1 cellular context compared by ENCODE assay signal in the genomic region with DNA sequence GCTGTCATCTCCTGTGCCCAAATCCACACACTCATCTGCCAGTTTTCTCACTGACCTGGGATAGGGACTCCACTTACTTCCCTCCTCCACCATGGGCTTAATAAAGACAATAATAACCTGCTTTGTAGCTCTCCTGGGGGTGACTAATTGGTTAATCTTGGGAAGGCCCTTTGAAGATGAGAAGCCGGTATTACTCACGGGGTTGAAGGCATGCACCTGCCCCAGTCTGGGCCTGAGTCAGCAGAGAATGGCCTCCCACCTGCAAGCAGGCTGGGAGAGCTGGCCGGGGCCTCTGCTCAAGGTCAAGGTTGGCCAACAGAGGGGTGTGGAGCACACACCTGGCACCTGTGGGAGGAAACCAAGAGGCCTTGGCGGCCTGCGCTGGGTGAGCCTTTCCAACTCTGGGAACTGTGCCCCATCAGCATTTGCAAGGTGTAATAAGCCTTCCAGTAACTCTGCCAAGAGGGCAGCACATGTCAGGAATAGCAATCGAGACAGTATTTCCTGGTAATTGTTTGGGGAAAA.
TF ChIP-seq lines count a peak whose summit lies in the region.

No MANE protein-coding gene starts in this region.

TF ChIP-seq in HepG2, 621 proteins besides CTCF, POLR2A, EP300 and RAD21 (continued from another document and continues in another):
- TF ChIP-seq ZNF382 (CRISPR knock-in tag; IDR thresholded peaks at IDR 0.05; ENCODE audit: borderline replicate concordance) = no peak
- TF ChIP-seq, protein P1, sequence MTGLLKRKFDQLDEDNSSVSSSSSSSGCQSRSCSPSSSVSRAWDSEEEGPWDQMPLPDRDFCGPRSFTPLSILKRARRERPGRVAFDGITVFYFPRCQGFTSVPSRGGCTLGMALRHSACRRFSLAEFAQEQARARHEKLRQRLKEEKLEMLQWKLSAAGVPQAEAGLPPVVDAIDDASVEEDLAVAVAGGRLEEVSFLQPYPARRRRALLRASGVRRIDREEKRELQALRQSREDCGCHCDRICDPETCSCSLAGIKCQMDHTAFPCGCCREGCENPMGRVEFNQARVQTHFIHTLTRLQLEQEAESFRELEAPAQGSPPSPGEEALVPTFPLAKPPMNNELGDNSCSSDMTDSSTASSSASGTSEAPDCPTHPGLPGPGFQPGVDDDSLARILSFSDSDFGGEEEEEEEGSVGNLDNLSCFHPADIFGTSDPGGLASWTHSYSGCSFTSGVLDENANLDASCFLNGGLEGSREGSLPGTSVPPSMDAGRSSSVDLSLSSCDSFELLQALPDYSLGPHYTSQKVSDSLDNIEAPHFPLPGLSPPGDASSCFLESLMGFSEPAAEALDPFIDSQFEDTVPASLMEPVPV (CRISPR knock-in tag; IDR thresholded peaks at IDR 0.05) = no peak
- TF ChIP-seq, protein P2, sequence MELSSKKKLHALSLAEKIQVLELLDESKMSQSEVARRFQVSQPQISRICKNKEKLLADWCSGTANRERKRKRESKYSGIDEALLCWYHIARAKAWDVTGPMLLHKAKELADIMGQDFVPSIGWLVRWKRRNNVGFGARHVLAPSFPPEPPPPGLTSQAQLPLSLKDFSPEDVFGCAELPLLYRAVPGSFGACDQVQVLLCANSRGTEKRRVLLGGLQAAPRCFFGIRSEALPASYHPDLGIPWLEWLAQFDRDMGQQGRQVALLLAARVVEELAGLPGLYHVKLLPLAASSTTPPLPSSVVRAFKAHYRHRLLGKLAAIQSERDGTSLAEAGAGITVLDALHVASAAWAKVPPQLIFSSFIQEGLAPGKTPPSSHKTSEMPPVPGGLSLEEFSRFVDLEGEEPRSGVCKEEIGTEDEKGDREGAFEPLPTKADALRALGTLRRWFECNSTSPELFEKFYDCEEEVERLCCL (CRISPR knock-in tag; IDR thresholded peaks at IDR 0.05; ENCODE audit: borderline replicate concordance) = no peak
- TF ChIP-seq, protein P3, sequence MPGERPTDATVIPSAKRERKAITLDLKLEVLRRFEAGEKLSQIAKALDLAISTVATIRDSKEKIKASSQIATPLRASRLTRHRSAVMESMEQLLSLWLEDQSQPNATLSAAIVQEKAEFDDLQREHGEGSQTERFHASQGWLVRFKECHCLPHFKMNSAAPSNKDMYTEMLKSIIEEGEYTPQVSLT (CRISPR knock-in tag; IDR thresholded peaks at IDR 0.05; ENCODE audit: borderline replicate concordance, low read depth) = no peak
- TF ChIP-seq GPN1 (CRISPR knock-in tag; IDR thresholded peaks at IDR 0.05; ENCODE audit: borderline replicate concordance) = no peak
- TF ChIP-seq ISL2 (CRISPR knock-in tag; IDR thresholded peaks at IDR 0.05) = 0 out of 2 replicates have a peak, but pooled peaks have one; percentile 44
- TF ChIP-seq, protein P4, sequence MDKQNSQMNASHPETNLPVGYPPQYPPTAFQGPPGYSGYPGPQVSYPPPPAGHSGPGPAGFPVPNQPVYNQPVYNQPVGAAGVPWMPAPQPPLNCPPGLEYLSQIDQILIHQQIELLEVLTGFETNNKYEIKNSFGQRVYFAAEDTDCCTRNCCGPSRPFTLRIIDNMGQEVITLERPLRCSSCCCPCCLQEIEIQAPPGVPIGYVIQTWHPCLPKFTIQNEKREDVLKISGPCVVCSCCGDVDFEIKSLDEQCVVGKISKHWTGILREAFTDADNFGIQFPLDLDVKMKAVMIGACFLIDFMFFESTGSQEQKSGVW (CRISPR knock-in tag; IDR thresholded peaks at IDR 0.05; ENCODE audit: borderline replicate concordance) = no peak
- no peak for TF ChIP-seq HOXD1 (CRISPR knock-in tag; IDR thresholded peaks at IDR 0.05)
- peak; percentile 60 to 62 for TF ChIP-seq MAFK (conservative IDR thresholded peaks at IDR 0.05 in 1 of 2, IDR thresholded peaks at IDR 0.05 in 1 of 2; ENCODE audit: low read length in 2 of 2)
- no peak for TF ChIP-seq SOX13 (IDR thresholded peaks at IDR 0.05)
- peak in 1 of 2 experiments; percentile 19; a peak in 1 of 4 replicates for TF ChIP-seq SOX13 (CRISPR knock-in tag; conservative IDR thresholded peaks at IDR 0.05 in 1 of 2, IDR thresholded peaks at IDR 0.05 in 1 of 2)
- no peak for TF ChIP-seq ZNF260 (CRISPR knock-in tag; IDR thresholded peaks at IDR 0.05; ENCODE audit: borderline replicate concordance, low read depth)
- TF ChIP-seq KDM4B (CRISPR knock-in tag; IDR thresholded peaks at IDR 0.05) = no peak
- TF ChIP-seq NFIB (CRISPR knock-in tag; IDR thresholded peaks at IDR 0.05; ENCODE audit: borderline replicate concordance) = no peak
- TF ChIP-seq MTA3 (CRISPR knock-in tag; IDR thresholded peaks at IDR 0.05) = no peak
- TF ChIP-seq ZNF234 (CRISPR knock-in tag; conservative IDR thresholded peaks at IDR 0.05) = no peak
- no peak for TF ChIP-seq ZNF616 (CRISPR knock-in tag; IDR thresholded peaks at IDR 0.05; ENCODE audit: low read depth)
- no peak for TF ChIP-seq ZNF468 (CRISPR knock-in tag; IDR thresholded peaks at IDR 0.05)
- no peak for TF ChIP-seq RBM39 (IDR thresholded peaks at IDR 0.05; ENCODE audit: low read depth, low read length, poor library complexity, severe bottlenecking)
- TF ChIP-seq ZNF207 (IDR thresholded peaks at IDR 0.05; ENCODE audit: borderline replicate concordance) = no peak
- peak; percentile 89 for TF ChIP-seq ZNF652 (CRISPR knock-in tag; IDR thresholded peaks at IDR 0.05; ENCODE audit: borderline replicate concordance, low read depth)
- TF ChIP-seq ZNF556 (CRISPR knock-in tag; IDR thresholded peaks at IDR 0.05; ENCODE audit: borderline replicate concordance) = no peak
- TF ChIP-seq ZNF17 (CRISPR knock-in tag; IDR thresholded peaks at IDR 0.05) = no peak
- TF ChIP-seq ZMYM3 (CRISPR knock-in tag; IDR thresholded peaks at IDR 0.05) = no peak
- no peak for TF ChIP-seq ELF1 (CRISPR knock-in tag; IDR thresholded peaks at IDR 0.05)
- no peak for TF ChIP-seq CEBPG (CRISPR knock-in tag; IDR thresholded peaks at IDR 0.05)
- no peak for TF ChIP-seq ZNF350 (CRISPR knock-in tag; IDR thresholded peaks at IDR 0.05; ENCODE audit: borderline replicate concordance, low read depth)
- TF ChIP-seq, protein P5, sequence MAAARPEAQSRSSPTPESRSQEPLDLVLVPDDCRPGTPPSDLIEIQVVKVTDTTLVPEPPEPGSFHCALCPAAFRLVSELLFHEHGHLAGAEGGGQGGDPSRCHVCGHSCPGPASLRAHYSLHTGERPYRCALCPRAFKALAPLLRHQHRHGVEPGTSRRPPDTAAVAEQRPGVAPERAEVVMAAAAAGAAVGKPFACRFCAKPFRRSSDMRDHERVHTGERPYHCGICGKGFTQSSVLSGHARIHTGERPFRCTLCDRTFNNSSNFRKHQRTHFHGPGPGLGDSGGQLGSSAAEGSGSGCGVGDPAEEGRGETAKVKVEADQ (CRISPR knock-in tag; IDR thresholded peaks at IDR 0.05; ENCODE audit: borderline replicate concordance) = no peak
- no peak for TF ChIP-seq MED13 (CRISPR knock-in tag; IDR thresholded peaks at IDR 0.05)
- no peak for TF ChIP-seq ZNF367 (CRISPR knock-in tag; IDR thresholded peaks at IDR 0.05; ENCODE audit: borderline replicate concordance)
- TF ChIP-seq, protein P6, sequence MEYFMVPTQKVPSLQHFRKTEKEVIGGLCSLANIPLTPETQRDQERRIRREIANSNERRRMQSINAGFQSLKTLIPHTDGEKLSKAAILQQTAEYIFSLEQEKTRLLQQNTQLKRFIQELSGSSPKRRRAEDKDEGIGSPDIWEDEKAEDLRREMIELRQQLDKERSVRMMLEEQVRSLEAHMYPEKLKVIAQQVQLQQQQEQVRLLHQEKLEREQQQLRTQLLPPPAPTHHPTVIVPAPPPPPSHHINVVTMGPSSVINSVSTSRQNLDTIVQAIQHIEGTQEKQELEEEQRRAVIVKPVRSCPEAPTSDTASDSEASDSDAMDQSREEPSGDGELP (IDR thresholded peaks at IDR 0.05; ENCODE audit: borderline replicate concordance, low read depth) = peak; percentile 52; the same call in 1 of the 2 replicates
- TF ChIP-seq GLI4 (CRISPR knock-in tag; IDR thresholded peaks at IDR 0.05; ENCODE audit: borderline replicate concordance) = no peak
- no peak for TF ChIP-seq ZNF383 (CRISPR knock-in tag; IDR thresholded peaks at IDR 0.05; ENCODE audit: borderline replicate concordance)
- TF ChIP-seq, protein P7, sequence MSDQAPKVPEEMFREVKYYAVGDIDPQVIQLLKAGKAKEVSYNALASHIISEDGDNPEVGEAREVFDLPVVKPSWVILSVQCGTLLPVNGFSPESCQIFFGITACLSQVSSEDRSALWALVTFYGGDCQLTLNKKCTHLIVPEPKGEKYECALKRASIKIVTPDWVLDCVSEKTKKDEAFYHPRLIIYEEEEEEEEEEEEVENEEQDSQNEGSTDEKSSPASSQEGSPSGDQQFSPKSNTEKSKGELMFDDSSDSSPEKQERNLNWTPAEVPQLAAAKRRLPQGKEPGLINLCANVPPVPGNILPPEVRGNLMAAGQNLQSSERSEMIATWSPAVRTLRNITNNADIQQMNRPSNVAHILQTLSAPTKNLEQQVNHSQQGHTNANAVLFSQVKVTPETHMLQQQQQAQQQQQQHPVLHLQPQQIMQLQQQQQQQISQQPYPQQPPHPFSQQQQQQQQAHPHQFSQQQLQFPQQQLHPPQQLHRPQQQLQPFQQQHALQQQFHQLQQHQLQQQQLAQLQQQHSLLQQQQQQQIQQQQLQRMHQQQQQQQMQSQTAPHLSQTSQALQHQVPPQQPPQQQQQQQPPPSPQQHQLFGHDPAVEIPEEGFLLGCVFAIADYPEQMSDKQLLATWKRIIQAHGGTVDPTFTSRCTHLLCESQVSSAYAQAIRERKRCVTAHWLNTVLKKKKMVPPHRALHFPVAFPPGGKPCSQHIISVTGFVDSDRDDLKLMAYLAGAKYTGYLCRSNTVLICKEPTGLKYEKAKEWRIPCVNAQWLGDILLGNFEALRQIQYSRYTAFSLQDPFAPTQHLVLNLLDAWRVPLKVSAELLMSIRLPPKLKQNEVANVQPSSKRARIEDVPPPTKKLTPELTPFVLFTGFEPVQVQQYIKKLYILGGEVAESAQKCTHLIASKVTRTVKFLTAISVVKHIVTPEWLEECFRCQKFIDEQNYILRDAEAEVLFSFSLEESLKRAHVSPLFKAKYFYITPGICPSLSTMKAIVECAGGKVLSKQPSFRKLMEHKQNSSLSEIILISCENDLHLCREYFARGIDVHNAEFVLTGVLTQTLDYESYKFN (CRISPR knock-in tag; conservative IDR thresholded peaks at IDR 0.05) = 0 out of 2 replicates have a peak, but pooled peaks have one; percentile 11
- 0 out of 2 replicates have a peak, but pooled peaks have one; percentile 32 for TF ChIP-seq RXRB (CRISPR knock-in tag; IDR thresholded peaks at IDR 0.05; ENCODE audit: borderline replicate concordance)
- TF ChIP-seq ZNF33A (CRISPR knock-in tag; IDR thresholded peaks at IDR 0.05; ENCODE audit: borderline replicate concordance) = no peak
- no peak for TF ChIP-seq KAT7 (CRISPR knock-in tag; IDR thresholded peaks at IDR 0.05; ENCODE audit: borderline replicate concordance)
- no peak for TF ChIP-seq FOXA1 (IDR thresholded peaks at IDR 0.05)
- TF ChIP-seq FOXA1 (CRISPR knock-in tag; IDR thresholded peaks at IDR 0.05) = no peak
- TF ChIP-seq MAZ (IDR thresholded peaks at IDR 0.05; ENCODE audit: borderline replicate concordance, low read depth, low read length) = no peak
- TF ChIP-seq MAZ (CRISPR knock-in tag; IDR thresholded peaks at IDR 0.05; ENCODE audit: low read depth) = no peak
- TF ChIP-seq CCDC6 (CRISPR knock-in tag; IDR thresholded peaks at IDR 0.05) = no peak
- no peak for TF ChIP-seq YEATS2 (CRISPR knock-in tag; IDR thresholded peaks at IDR 0.05; ENCODE audit: borderline replicate concordance)
- no peak for TF ChIP-seq FOXM1 (CRISPR knock-in tag; IDR thresholded peaks at IDR 0.05)
- no peak for TF ChIP-seq FIP1L1 (IDR thresholded peaks at IDR 0.05; ENCODE audit: borderline replicate concordance, insufficient read depth, low read depth, low read length)
- TF ChIP-seq, protein P8, sequence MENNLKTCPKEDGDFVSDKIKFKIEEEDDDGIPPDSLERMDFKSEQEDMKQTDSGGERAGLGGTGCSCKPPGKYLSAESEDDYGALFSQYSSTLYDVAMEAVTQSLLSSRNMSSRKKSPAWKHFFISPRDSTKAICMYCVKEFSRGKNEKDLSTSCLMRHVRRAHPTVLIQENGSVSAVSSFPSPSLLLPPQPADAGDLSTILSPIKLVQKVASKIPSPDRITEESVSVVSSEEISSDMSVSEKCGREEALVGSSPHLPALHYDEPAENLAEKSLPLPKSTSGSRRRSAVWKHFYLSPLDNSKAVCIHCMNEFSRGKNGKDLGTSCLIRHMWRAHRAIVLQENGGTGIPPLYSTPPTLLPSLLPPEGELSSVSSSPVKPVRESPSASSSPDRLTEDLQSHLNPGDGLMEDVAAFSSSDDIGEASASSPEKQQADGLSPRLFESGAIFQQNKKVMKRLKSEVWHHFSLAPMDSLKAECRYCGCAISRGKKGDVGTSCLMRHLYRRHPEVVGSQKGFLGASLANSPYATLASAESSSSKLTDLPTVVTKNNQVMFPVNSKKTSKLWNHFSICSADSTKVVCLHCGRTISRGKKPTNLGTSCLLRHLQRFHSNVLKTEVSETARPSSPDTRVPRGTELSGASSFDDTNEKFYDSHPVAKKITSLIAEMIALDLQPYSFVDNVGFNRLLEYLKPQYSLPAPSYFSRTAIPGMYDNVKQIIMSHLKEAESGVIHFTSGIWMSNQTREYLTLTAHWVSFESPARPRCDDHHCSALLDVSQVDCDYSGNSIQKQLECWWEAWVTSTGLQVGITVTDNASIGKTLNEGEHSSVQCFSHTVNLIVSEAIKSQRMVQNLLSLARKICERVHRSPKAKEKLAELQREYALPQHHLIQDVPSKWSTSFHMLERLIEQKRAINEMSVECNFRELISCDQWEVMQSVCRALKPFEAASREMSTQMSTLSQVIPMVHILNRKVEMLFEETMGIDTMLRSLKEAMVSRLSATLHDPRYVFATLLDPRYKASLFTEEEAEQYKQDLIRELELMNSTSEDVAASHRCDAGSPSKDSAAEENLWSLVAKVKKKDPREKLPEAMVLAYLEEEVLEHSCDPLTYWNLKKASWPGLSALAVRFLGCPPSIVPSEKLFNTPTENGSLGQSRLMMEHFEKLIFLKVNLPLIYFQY (CRISPR knock-in tag; IDR thresholded peaks at IDR 0.05; ENCODE audit: borderline replicate concordance) = no peak
- no peak for TF ChIP-seq ZSCAN9 (CRISPR knock-in tag; IDR thresholded peaks at IDR 0.05; ENCODE audit: borderline replicate concordance)
- TF ChIP-seq, protein P9, sequence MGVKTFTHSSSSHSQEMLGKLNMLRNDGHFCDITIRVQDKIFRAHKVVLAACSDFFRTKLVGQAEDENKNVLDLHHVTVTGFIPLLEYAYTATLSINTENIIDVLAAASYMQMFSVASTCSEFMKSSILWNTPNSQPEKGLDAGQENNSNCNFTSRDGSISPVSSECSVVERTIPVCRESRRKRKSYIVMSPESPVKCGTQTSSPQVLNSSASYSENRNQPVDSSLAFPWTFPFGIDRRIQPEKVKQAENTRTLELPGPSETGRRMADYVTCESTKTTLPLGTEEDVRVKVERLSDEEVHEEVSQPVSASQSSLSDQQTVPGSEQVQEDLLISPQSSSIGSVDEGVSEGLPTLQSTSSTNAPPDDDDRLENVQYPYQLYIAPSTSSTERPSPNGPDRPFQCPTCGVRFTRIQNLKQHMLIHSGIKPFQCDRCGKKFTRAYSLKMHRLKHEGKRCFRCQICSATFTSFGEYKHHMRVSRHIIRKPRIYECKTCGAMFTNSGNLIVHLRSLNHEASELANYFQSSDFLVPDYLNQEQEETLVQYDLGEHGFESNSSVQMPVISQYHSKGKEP (CRISPR knock-in tag; IDR thresholded peaks at IDR 0.05) = no peak
